22 cellular contexts compared by ENCODE assay signal in genomic region chr22:26327306-26327705, GRCh38.
DNase-seq lines count a peak whose midpoint lies in the region; FAIRE-seq and TF ChIP-seq lines count a peak whose summit lies in the region.
"Had no signal": no experiment of that assay in that cellular context is flagged by ENCODE, and none has a peak within 500 bp of the region (broad histone marks: within the 10 kb centered on the region; RNA-seq: fewer than 3 reads in every experiment).

No MANE protein-coding gene starts in this region.

- peaks cover 4% of the 10 kb centered on the region for H3K27me3 Mint-ChIP-seq in progenitor cell of endocrine pancreas

- H3K9me3 ChIP-seq in HEK293 (ENCODE audit: control insufficient read depth, insufficient read depth, low read depth, low read length) (no peaks in the 10 kb centered on the region), GM23248 (ENCODE audit: low read depth) (no peaks in the 10 kb centered on the region)
- H3K9me3 ChIP-seq: Peyer's patch had no signal

- in situ Hi-C loops in GM23248 (cut with MboI), result loop anchor here (5.0 to 25.0 kb wide), 2 partner anchors 545 to 1115 kb away; partner anchors contain the start of gene CRYBB2

- H3K27ac ChIP-seq in HEK293 (ENCODE audit: extremely low read depth, low read depth, low read length) (no peak overlapping the region), GM23248 (no peak overlapping the region)
- H3K27ac ChIP-seq: Peyer's patch had no signal

- no peak overlapping the region for H3K4me3 Mint-ChIP-seq in progenitor cell of endocrine pancreas (ENCODE audit: low read depth)
- H3K4me3 Mint-ChIP-seq: CD4-positive, alpha-beta memory T cell; GM23338 had no signal

- no peak overlapping the region for H3K4me2 ChIP-seq in GM23248 (ENCODE audit: unreplicated experiment)
- H3K4me2 ChIP-seq: GM23338 had no signal

- CTCF ChIA-PET in HEK293 (lab: Yijun Ruan, JAX), result interaction anchor here (0.6 to 1.3 kb wide), 3 partner anchors 155 to 1563 kb away, joined by 3 to 5 read pairs (median 3); no protein-coding TSS in a partner anchor

- H3K27me3 ChIP-seq in bronchial epithelial cell (ENCODE audit: control insufficient read depth, insufficient read depth, low read length) (peaks cover 1% of the 10 kb centered on the region), GM23248 (replicated peaks; ENCODE audit: insufficient read depth) (no peaks in the 10 kb centered on the region)
- H3K27me3 ChIP-seq: Peyer's patch had no signal

- peaks cover 13% of the 10 kb centered on the region for H3F3A ChIP-seq in GM23248 (ENCODE audit: insufficient read depth)

- H3K4me1 Mint-ChIP-seq in progenitor cell of endocrine pancreas (ENCODE audit: low read depth), result no peaks in the 10 kb centered on the region
- H3K4me1 Mint-ChIP-seq: GM23338 had no signal

- H3K9me3 Mint-ChIP-seq in progenitor cell of endocrine pancreas (ENCODE audit: low read depth), result no peaks in the 10 kb centered on the region
- H3K9me3 Mint-ChIP-seq: GM23338 had no signal

- H3K36me3 Mint-ChIP-seq in progenitor cell of endocrine pancreas (ENCODE audit: insufficient read depth), result no peaks in the 10 kb centered on the region
- H3K36me3 Mint-ChIP-seq: CD4-positive, alpha-beta memory T cell had no signal

- H3K9ac ChIP-seq in GM23248, result no peak overlapping the region

- H3K4me1 ChIP-seq in HEK293 (ENCODE audit: control insufficient read depth, insufficient read depth, low read length), result no peaks in the 10 kb centered on the region
- peaks cover 14% of the 10 kb centered on the region for H3K4me1 ChIP-seq in GM23248 (ENCODE audit: insufficient read depth)
- H3K4me1 ChIP-seq: Peyer's patch had no signal

- H3K36me3 ChIP-seq in HEK293 (ENCODE audit: control insufficient read depth in 2 of 2, insufficient read depth in 1 of 2, low read length in 2 of 2) (no peaks in the 10 kb centered on the region), bronchial epithelial cell (ENCODE audit: control insufficient read depth, insufficient read depth, low read length) (no peaks in the 10 kb centered on the region), GM23248 (ENCODE audit: low read depth) (no peaks in the 10 kb centered on the region)
- H3K36me3 ChIP-seq: Peyer's patch had no signal

- no peaks in the 10 kb centered on the region for H3K79me2 ChIP-seq in GM23248 (ENCODE audit: insufficient read depth)

- H3K9me2 ChIP-seq in GM23248 (ENCODE audit: insufficient read depth), result no peaks in the 10 kb centered on the region

- POLR2A ChIA-PET in HEK293 (lab: Yijun Ruan, JAX), result no interaction called here

- WGBS in GM23248 (ENCODE audit: low coverage in 1 of 2, low lambda C conversion rate in 2 of 2, missing lambda C conversion rate in 2 of 2), 2 experiments, result 92 to 93% methylated on average over 5 to 6 of the region's 6 CpGs

- no peak for TF ChIP-seq POLR2A in GM12892 (IDR thresholded peaks at IDR 0.05; ENCODE audit: low read depth, low read length)

- no peak for DNase-seq in GM12892 (ENCODE audit: insufficient read length)
- no peak for DNase-seq in bronchial epithelial cell (ENCODE audit: low read depth)
- DNase-seq in progenitor cell of endocrine pancreas (ENCODE audit: low spot score, unreplicated experiment), result no peak
- DNase-seq in GM23248, result no peak
- DNase-seq in activated gamma-delta T cell (lab: John Stamatoyannopoulos, UW), result no peak
- DNase-seq in NOMO-1 (lab: John Stamatoyannopoulos, UW; ENCODE audit: unreplicated experiment in 2 of 2), result no peak
- DNase-seq: C1 segment of cervical spinal cord; CD4-positive, alpha-beta memory T cell; COR-L47; DMS53; HCEC 1CT; Kasumi-1; NCI-H1092 treated with DMSO at 0.1 percent for 48 hours; NCI-H1436; NCI-H187; NCI-H446 treated with DMSO at 0.1 percent for 48 hours; NCI-H526 treated with DMSO at 0.1 percent for 48 hours; OCI-M1; Peyer's patch; SHP77 treated with DMSO at 0.1 percent for 48 hours had no signal

- H3K27ac Mint-ChIP-seq in progenitor cell of endocrine pancreas, result peak overlapping the region; percentile 42
- H3K27ac Mint-ChIP-seq: CD4-positive, alpha-beta memory T cell; GM23338 had no signal

- no peaks in the 10 kb centered on the region for H4K20me1 ChIP-seq in GM23248 (ENCODE audit: insufficient read depth)

- no peak overlapping the region for H3K4me3 ChIP-seq in HEK293 (ENCODE audit: low read depth, low read length)
- no peak overlapping the region for H3K4me3 ChIP-seq in bronchial epithelial cell (ENCODE audit: low read depth, low read length)
- H3K4me3 ChIP-seq in GM23248, result no peak overlapping the region
- H3K4me3 ChIP-seq: GM23338, Peyer's patch had no signal

- TF ChIP-seq CTCF in HEK293 (tag by site-specific recombination; IDR thresholded peaks at IDR 0.05) (no peak), bronchial epithelial cell (IDR thresholded peaks at IDR 0.05; ENCODE audit: insufficient read depth, low read length, severe bottlenecking) (no peak), progenitor cell of endocrine pancreas (IDR thresholded peaks at IDR 0.05; ENCODE audit: unreplicated experiment) (no peak)

- no peak overlapping the region for H2AFZ ChIP-seq in GM23248
- H2AFZ ChIP-seq: GM23338 had no signal

- FAIRE-seq in GM12892 (lab: Jason Lieb, UNC), result peak; percentile 73
- peak; percentile 99 for FAIRE-seq in bronchial epithelial cell (lab: Jason Lieb, UNC)

TF ChIP-seq in HEK293, 187 proteins besides CTCF, POLR2A, EP300 and RAD21 (continues in another document):
- TF ChIP-seq ZNF785 (tag by site-specific recombination; IDR thresholded peaks at IDR 0.05) (peak; percentile 81; the same call in 1 of the 2 replicates), ZNF157 (tag by site-specific recombination; IDR thresholded peaks at IDR 0.05) (no peak), SALL2 (tag by site-specific recombination; IDR thresholded peaks at IDR 0.05; ENCODE audit: borderline replicate concordance) (0 out of 2 replicates have a peak, but pooled peaks have one; percentile 38), ZNF280C (tag by site-specific recombination; IDR thresholded peaks at IDR 0.05) (no peak), ZFHX2 (tag by site-specific recombination; conservative IDR thresholded peaks at IDR 0.05) (peak; percentile 76), ZNF707 (tag by site-specific recombination; IDR thresholded peaks at IDR 0.05) (peak; percentile 28; the same call in 1 of the 2 replicates), ZNF239 (tag by site-specific recombination; IDR thresholded peaks at IDR 0.05) (0 out of 2 replicates have a peak, but pooled peaks have one; percentile 40), ZNF658 (tag by site-specific recombination; IDR thresholded peaks at IDR 0.05) (0 out of 2 replicates have a peak, but pooled peaks have one; percentile 60), ZNF2 (tag by site-specific recombination; IDR thresholded peaks at IDR 0.05) (no peak), ZNF521 (tag by site-specific recombination; IDR thresholded peaks at IDR 0.05) (peak; percentile 90; the same call in 1 of the 2 replicates), OVOL3 (tag by site-specific recombination; IDR thresholded peaks at IDR 0.05) (no peak), ZNF114 (tag by site-specific recombination; IDR thresholded peaks at IDR 0.05) (0 out of 2 replicates have a peak, but pooled peaks have one; percentile 30), ZNF248 (tag by site-specific recombination; IDR thresholded peaks at IDR 0.05) (peak; percentile 64; the same call in 1 of the 2 replicates), KLF7 (tag by site-specific recombination; IDR thresholded peaks at IDR 0.05; ENCODE audit: borderline replicate concordance) (no peak), ZNF571 (tag by site-specific recombination; IDR thresholded peaks at IDR 0.05) (peak; percentile 52; the same call in 1 of the 2 replicates), EGR2 (tag by site-specific recombination; IDR thresholded peaks at IDR 0.05; ENCODE audit: low read depth) (peak; percentile 49), ZNF692 (tag by site-specific recombination; IDR thresholded peaks at IDR 0.05) (no peak)
